In genomic region chr9:75087824-75088645, GRCh38 we compare ENCODE assay signal across 8 cellular contexts. TPM values are rescaled to one million over a fixed set of nuclear protein-coding genes. Genes with fewer than 3 reads are reported as not detected.
DNase-seq lines count a peak whose midpoint lies in the region; ATAC-seq and TF ChIP-seq lines count a peak whose summit lies in the region.

NMRK1 (minus strand) TSS chr9:75088155; CDS start chr9:75083115, 5,040 bp downstream.
OSTF1 (plus strand) TSS chr9:75088514; CDS start chr9:75088693, 179 bp downstream.

- H3K9me3 Mint-ChIP-seq in activated naive CD4-positive, alpha-beta T cell treated with anti-CD3 and anti-CD28 coated beads, Interleukin-2, amount 50 U/mL, for 72 hours = no peaks in the 10 kb centered on the region

- no peak for TF ChIP-seq CTCF in omental fat pad (IDR thresholded peaks at IDR 0.05)

- H3K36me3 Mint-ChIP-seq in activated naive CD4-positive, alpha-beta T cell treated with anti-CD3 and anti-CD28 coated beads, Interleukin-2, amount 50 U/mL, for 72 hours = peaks cover 6 to 24% of the 10 kb centered on the region in 2 donors

- H3K27ac ChIP-seq in temporal lobe (ENCODE audit: low read depth, low read length) = peak within 1 kb of the TSS; percentile 77

- H3K27ac Mint-ChIP-seq in activated naive CD4-positive, alpha-beta T cell treated with anti-CD3 and anti-CD28 coated beads, Interleukin-2, amount 50 U/mL, for 72 hours = peak within 1 kb of the TSS; percentile 72 to 96

- ATAC-seq in HG02642 (IDR thresholded peaks at IDR 0.05; ENCODE audit: poor library complexity, unreplicated experiment) (peak; percentile 91), omental fat pad (ENCODE audit: low FRiP score) (peak; percentile 96)
- ATAC-seq in activated naive CD4-positive, alpha-beta T cell treated with anti-CD3 and anti-CD28 coated beads, Interleukin-2, amount 50 U/mL, for 72 hours = peak; percentile 92

- DNase-seq in NCI-H1105 (lab: John Stamatoyannopoulos, UW) (peak; percentile 94), SKM-1 (lab: John Stamatoyannopoulos, UW; ENCODE audit: unreplicated experiment) (peak; percentile 69), glomerular endothelial cell (ENCODE audit: extremely low read depth, low read depth, low spot score) (no peak), omental fat pad (ENCODE audit: low spot score) (peak; percentile 69)
- DNase-seq in activated naive CD4-positive, alpha-beta T cell treated with anti-CD3 and anti-CD28 coated beads, Interleukin-2, amount 50 U/mL, for 72 hours (ENCODE audit: low spot score in 2 of 2) = peak; percentile 94 to 97

- peak; percentile 87 for TF ChIP-seq POLR2A in GM10847 (IDR thresholded peaks at IDR 0.05; ENCODE audit: extremely low read depth, insufficient read length)

RNA-seq across cellular contexts. Expression of gene NMRK1, which starts in this region (rescaled TPM):
- total RNA-seq in activated naive CD4-positive, alpha-beta T cell treated with anti-CD3 and anti-CD28 coated beads, Interleukin-2, amount 50 U/mL, for 72 hours = 10 to 100 TPM; 14.7 to 30.6 TPM
- total RNA-seq in glomerular endothelial cell (28.4 and 36.1 TPM in 2 replicates), omental fat pad (10 to 100 TPM; 13.6 to 42.6 (median 24.0) TPM), temporal lobe (9.1 TPM)

RNA-seq across cellular contexts. Expression of gene OSTF1, which starts in this region (rescaled TPM):
- total RNA-seq in activated naive CD4-positive, alpha-beta T cell treated with anti-CD3 and anti-CD28 coated beads, Interleukin-2, amount 50 U/mL, for 72 hours = 100 to 1,000 TPM in 1 of 2 donors, 10 to 100 TPM in 1; 69.0 to 105 TPM
- total RNA-seq in glomerular endothelial cell (62.8 and 63.5 TPM in 2 replicates), omental fat pad (10 to 100 TPM; 30.7 to 58.6 (median 37.3) TPM), temporal lobe (9.3 TPM)
